Comparison of ENCODE assay signal across 1 cellular context in the genomic region with DNA sequence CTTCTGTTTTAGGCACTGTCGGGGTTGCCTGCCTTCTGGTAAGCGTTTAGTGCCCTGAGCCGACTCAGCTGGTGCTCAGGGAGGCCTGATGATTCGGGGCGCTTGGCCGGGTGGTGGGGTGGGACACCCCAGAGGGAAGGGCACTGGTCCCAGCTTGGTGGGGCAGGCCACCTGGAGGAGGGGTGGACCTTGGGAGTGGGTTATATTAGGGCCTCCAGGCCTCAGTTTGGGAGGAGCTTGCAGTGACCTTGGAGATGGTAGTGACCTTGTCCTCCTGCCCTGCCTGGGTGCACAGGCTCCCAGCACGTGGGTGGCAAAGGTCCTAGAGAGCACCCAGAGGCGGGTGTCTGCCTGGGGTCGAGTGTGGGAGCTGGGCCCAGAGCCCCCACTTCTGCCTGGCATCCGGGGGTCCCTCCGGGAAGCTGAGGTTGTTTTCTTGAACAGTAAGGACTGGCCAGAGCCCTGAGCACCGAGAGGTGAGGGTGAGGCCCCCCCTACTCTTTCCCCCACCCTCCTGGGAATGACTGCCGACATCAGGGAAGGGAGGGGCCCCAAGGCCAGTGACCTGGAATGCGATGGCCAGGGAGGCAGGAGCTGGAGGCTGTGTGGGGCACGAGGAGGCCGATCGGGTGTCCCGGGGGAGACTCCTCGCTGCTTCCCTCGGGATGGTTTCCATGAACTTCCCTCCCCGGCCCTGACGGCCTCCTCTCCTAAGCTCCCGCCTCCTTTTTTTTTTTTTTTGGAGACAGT.
TF ChIP-seq lines count a peak whose summit lies in the region.

No MANE protein-coding gene starts in this region.

TF ChIP-seq in HepG2, 621 proteins besides CTCF, POLR2A, EP300 and RAD21 (continued from another document):
- TF ChIP-seq ZNF761 (CRISPR knock-in tag; conservative IDR thresholded peaks at IDR 0.05), result no peak
- TF ChIP-seq ZBTB38 (CRISPR knock-in tag; IDR thresholded peaks at IDR 0.05), result no peak
- no peak for TF ChIP-seq KLF11 (CRISPR knock-in tag; IDR thresholded peaks at IDR 0.05)
- TF ChIP-seq HNRNPL (IDR thresholded peaks at IDR 0.05; ENCODE audit: low read depth, low read length), result no peak
- TF ChIP-seq, protein P1, sequence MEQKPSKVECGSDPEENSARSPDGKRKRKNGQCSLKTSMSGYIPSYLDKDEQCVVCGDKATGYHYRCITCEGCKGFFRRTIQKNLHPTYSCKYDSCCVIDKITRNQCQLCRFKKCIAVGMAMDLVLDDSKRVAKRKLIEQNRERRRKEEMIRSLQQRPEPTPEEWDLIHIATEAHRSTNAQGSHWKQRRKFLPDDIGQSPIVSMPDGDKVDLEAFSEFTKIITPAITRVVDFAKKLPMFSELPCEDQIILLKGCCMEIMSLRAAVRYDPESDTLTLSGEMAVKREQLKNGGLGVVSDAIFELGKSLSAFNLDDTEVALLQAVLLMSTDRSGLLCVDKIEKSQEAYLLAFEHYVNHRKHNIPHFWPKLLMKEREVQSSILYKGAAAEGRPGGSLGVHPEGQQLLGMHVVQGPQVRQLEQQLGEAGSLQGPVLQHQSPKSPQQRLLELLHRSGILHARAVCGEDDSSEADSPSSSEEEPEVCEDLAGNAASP (CRISPR knock-in tag; IDR thresholded peaks at IDR 0.05; ENCODE audit: borderline replicate concordance), result peak; percentile 56; the same call in 1 of the 2 replicates
- peak; percentile 63; the same call in 1 of the 2 replicates for TF ChIP-seq RXRB (CRISPR knock-in tag; IDR thresholded peaks at IDR 0.05; ENCODE audit: borderline replicate concordance)
- no peak for TF ChIP-seq ZBTB8A (CRISPR knock-in tag; IDR thresholded peaks at IDR 0.05; ENCODE audit: borderline replicate concordance, low read depth)
- TF ChIP-seq, protein P2, sequence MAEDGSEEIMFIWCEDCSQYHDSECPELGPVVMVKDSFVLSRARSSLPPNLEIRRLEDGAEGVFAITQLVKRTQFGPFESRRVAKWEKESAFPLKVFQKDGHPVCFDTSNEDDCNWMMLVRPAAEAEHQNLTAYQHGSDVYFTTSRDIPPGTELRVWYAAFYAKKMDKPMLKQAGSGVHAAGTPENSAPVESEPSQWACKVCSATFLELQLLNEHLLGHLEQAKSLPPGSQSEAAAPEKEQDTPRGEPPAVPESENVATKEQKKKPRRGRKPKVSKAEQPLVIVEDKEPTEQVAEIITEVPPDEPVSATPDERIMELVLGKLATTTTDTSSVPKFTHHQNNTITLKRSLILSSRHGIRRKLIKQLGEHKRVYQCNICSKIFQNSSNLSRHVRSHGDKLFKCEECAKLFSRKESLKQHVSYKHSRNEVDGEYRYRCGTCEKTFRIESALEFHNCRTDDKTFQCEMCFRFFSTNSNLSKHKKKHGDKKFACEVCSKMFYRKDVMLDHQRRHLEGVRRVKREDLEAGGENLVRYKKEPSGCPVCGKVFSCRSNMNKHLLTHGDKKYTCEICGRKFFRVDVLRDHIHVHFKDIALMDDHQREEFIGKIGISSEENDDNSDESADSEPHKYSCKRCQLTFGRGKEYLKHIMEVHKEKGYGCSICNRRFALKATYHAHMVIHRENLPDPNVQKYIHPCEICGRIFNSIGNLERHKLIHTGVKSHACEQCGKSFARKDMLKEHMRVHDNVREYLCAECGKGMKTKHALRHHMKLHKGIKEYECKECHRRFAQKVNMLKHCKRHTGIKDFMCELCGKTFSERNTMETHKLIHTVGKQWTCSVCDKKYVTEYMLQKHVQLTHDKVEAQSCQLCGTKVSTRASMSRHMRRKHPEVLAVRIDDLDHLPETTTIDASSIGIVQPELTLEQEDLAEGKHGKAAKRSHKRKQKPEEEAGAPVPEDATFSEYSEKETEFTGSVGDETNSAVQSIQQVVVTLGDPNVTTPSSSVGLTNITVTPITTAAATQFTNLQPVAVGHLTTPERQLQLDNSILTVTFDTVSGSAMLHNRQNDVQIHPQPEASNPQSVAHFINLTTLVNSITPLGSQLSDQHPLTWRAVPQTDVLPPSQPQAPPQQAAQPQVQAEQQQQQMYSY (CRISPR knock-in tag; IDR thresholded peaks at IDR 0.05), result no peak
- TF ChIP-seq ZNF567 (CRISPR knock-in tag; IDR thresholded peaks at IDR 0.05; ENCODE audit: borderline replicate concordance), result no peak
- peak; percentile 56 for TF ChIP-seq SALL1 (CRISPR knock-in tag; IDR thresholded peaks at IDR 0.05)
- TF ChIP-seq ARID2 (CRISPR knock-in tag; IDR thresholded peaks at IDR 0.05; ENCODE audit: borderline replicate concordance), result no peak
- TF ChIP-seq, protein P3, sequence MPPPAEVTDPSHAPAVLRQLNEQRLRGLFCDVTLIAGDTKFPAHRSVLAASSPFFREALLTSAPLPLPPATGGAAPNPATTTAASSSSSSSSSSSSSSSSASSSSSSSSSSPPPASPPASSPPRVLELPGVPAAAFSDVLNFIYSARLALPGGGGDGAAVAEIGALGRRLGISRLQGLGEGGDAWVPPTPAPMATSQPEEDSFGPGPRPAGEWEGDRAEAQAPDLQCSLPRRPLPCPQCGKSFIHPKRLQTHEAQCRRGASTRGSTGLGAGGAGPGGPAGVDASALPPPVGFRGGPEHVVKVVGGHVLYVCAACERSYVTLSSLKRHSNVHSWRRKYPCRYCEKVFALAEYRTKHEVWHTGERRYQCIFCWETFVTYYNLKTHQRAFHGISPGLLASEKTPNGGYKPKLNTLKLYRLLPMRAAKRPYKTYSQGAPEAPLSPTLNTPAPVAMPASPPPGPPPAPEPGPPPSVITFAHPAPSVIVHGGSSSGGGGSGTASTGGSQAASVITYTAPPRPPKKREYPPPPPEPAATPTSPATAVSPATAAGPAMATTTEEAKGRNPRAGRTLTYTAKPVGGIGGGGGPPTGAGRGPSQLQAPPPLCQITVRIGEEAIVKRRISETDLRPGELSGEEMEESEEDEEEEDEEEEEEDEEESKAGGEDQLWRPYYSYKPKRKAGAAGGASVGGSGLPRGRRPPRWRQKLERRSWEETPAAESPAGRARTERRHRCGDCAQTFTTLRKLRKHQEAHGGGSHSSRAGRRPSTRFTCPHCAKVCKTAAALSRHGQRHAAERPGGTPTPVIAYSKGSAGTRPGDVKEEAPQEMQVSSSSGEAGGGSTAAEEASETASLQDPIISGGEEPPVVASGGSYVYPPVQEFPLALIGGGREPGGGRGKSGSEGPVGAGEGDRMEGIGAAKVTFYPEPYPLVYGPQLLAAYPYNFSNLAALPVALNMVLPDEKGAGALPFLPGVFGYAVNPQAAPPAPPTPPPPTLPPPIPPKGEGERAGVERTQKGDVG (CRISPR knock-in tag; IDR thresholded peaks at IDR 0.05; ENCODE audit: borderline replicate concordance), result no peak
- TF ChIP-seq ZBTB7A (CRISPR knock-in tag; IDR thresholded peaks at IDR 0.05), result peak; percentile 60; the same call in 1 of the 2 replicates
- TF ChIP-seq CHCHD3 (CRISPR knock-in tag; IDR thresholded peaks at IDR 0.05), result no peak
- peak; percentile 29; the same call in 1 of the 2 replicates for TF ChIP-seq ZFX (CRISPR knock-in tag; IDR thresholded peaks at IDR 0.05; ENCODE audit: low read depth)
- TF ChIP-seq PRMT3 (CRISPR knock-in tag; IDR thresholded peaks at IDR 0.05; ENCODE audit: borderline replicate concordance, low read depth), result no peak
- TF ChIP-seq, protein P4, sequence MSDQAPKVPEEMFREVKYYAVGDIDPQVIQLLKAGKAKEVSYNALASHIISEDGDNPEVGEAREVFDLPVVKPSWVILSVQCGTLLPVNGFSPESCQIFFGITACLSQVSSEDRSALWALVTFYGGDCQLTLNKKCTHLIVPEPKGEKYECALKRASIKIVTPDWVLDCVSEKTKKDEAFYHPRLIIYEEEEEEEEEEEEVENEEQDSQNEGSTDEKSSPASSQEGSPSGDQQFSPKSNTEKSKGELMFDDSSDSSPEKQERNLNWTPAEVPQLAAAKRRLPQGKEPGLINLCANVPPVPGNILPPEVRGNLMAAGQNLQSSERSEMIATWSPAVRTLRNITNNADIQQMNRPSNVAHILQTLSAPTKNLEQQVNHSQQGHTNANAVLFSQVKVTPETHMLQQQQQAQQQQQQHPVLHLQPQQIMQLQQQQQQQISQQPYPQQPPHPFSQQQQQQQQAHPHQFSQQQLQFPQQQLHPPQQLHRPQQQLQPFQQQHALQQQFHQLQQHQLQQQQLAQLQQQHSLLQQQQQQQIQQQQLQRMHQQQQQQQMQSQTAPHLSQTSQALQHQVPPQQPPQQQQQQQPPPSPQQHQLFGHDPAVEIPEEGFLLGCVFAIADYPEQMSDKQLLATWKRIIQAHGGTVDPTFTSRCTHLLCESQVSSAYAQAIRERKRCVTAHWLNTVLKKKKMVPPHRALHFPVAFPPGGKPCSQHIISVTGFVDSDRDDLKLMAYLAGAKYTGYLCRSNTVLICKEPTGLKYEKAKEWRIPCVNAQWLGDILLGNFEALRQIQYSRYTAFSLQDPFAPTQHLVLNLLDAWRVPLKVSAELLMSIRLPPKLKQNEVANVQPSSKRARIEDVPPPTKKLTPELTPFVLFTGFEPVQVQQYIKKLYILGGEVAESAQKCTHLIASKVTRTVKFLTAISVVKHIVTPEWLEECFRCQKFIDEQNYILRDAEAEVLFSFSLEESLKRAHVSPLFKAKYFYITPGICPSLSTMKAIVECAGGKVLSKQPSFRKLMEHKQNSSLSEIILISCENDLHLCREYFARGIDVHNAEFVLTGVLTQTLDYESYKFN (CRISPR knock-in tag; conservative IDR thresholded peaks at IDR 0.05), result peak; percentile 49; the same call in 1 of the 2 replicates
- TF ChIP-seq, protein P5, sequence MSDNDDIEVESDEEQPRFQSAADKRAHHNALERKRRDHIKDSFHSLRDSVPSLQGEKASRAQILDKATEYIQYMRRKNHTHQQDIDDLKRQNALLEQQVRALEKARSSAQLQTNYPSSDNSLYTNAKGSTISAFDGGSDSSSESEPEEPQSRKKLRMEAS (IDR thresholded peaks at IDR 0.05), result peak; percentile 72
- 0 out of 2 replicates have a peak, but pooled peaks have one; percentile 7 for TF ChIP-seq ATF3 (CRISPR knock-in tag; IDR thresholded peaks at IDR 0.05)
- no peak for TF ChIP-seq MED1 (CRISPR knock-in tag; IDR thresholded peaks at IDR 0.05)
- TF ChIP-seq SSRP1 (CRISPR knock-in tag; IDR thresholded peaks at IDR 0.05), result no peak
- 0 out of 2 replicates have a peak, but pooled peaks have one; percentile 38 for TF ChIP-seq NCOA2 (CRISPR knock-in tag; IDR thresholded peaks at IDR 0.05)
- TF ChIP-seq NFE2L2 (IDR thresholded peaks at IDR 0.05; ENCODE audit: low read length), result no peak
- TF ChIP-seq ZSCAN31 (CRISPR knock-in tag; IDR thresholded peaks at IDR 0.05; ENCODE audit: low read depth), result no peak
- no peak for TF ChIP-seq MIER3 (CRISPR knock-in tag; IDR thresholded peaks at IDR 0.05; ENCODE audit: borderline replicate concordance)
- TF ChIP-seq NFE2L1 (CRISPR knock-in tag; IDR thresholded peaks at IDR 0.05; ENCODE audit: borderline replicate concordance), result no peak
- no peak for TF ChIP-seq ELF4 (CRISPR knock-in tag; IDR thresholded peaks at IDR 0.05; ENCODE audit: borderline replicate concordance)
- no peak for TF ChIP-seq PCBP1 (IDR thresholded peaks at IDR 0.05; ENCODE audit: borderline replicate concordance, low read depth, low read length)
- TF ChIP-seq, protein P6, sequence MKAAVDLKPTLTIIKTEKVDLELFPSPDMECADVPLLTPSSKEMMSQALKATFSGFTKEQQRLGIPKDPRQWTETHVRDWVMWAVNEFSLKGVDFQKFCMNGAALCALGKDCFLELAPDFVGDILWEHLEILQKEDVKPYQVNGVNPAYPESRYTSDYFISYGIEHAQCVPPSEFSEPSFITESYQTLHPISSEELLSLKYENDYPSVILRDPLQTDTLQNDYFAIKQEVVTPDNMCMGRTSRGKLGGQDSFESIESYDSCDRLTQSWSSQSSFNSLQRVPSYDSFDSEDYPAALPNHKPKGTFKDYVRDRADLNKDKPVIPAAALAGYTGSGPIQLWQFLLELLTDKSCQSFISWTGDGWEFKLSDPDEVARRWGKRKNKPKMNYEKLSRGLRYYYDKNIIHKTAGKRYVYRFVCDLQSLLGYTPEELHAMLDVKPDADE (CRISPR knock-in tag; IDR thresholded peaks at IDR 0.05), result no peak
- TF ChIP-seq IKZF4 (CRISPR knock-in tag; IDR thresholded peaks at IDR 0.05; ENCODE audit: borderline replicate concordance, low read depth, not compliant biosample characterization), result no peak
- no peak for TF ChIP-seq ZNF337 (CRISPR knock-in tag; IDR thresholded peaks at IDR 0.05; ENCODE audit: borderline replicate concordance, low read depth)
- TF ChIP-seq ZHX2 (IDR thresholded peaks at IDR 0.05; ENCODE audit: low read depth), result no peak
- TF ChIP-seq ZHX2 (CRISPR knock-in tag; IDR thresholded peaks at IDR 0.05; ENCODE audit: borderline replicate concordance), result no peak
- no peak for TF ChIP-seq CAMTA2 (CRISPR knock-in tag; IDR thresholded peaks at IDR 0.05; ENCODE audit: borderline replicate concordance)
- no peak for TF ChIP-seq SP4 (CRISPR knock-in tag; IDR thresholded peaks at IDR 0.05)
- no peak for TF ChIP-seq RARG (CRISPR knock-in tag; IDR thresholded peaks at IDR 0.05; ENCODE audit: low read depth)
TF ChIP-seq in HepG2: peak in this region for 54.
